In the genomic region with DNA sequence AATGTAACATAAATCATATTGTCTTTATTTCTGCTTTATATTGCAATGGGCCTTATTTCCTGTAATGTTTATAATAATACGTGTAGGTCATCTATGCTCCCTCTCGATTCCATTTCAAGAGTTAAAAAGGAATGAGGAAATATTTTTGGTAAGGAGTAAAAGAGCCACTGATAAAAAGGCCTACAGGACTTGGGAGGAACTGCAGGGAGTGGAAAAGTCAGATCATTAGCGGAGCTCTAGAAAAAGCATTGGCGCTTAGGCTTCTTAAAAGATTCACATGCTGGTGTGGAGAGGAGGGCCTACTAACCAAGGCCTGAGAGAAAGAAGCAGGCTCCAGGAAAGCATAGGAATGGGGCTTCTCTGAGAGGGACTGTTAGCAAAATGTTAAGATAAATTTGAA, we compare ENCODE assay signal across 21 cellular contexts.
DNase-seq lines count a peak whose midpoint lies in the region; ATAC-seq, FAIRE-seq and TF ChIP-seq lines count a peak whose summit lies in the region.
"Had no signal": no experiment of that assay in that cellular context is flagged by ENCODE, and none has a peak within 500 bp of the region (broad histone marks: within the 10 kb centered on the region; RNA-seq: fewer than 3 reads in every experiment).

No MANE protein-coding gene starts in this region.

- FAIRE-seq in K562 (lab: Jason Lieb, UNC) = no peak
- FAIRE-seq: bronchial epithelial cell, RCC 7860 had no signal

- H3K4me2 ChIP-seq in SK-N-SH = no peak overlapping the region
- H3K4me2 ChIP-seq in K562 (ENCODE audit: insufficient read depth, low read length) = no peak overlapping the region
- H3K4me2 ChIP-seq: BLaER1 had no signal

- BruUV-seq in K562 (replicated peaks; lab: Mats Ljungman, UMichigan) = no TSS peak

- WGBS in SK-N-SH (ENCODE audit: low lambda C conversion rate) = 59% methylated on average over 4 of the region's 4 CpGs
- WGBS in K562 (ENCODE audit: insufficient coverage, low coverage, missing lambda C conversion rate) = 28% methylated on average over 4 of the region's 4 CpGs

- CTCF ChIA-PET in SK-N-SH (lab: Yijun Ruan, JAX) = interaction anchor here (1.1 kb wide), 1 partner anchor 728 kb away, joined by 3 read pairs; no protein-coding TSS in a partner anchor
- CTCF ChIA-PET in K562 (lab: Yijun Ruan, JAX; ENCODE audit: low intra/inter-chr PET ratio) = no interaction called here

- intact Hi-C loops in K562 (cut with micrococcal nuclease) = no loop called here
- intact Hi-C loops in ascending aorta (cut with DNase I) = no loop called here

- TF ChIP-seq POLR2A in K562 (conservative IDR thresholded peaks at IDR 0.05) = no peak

- H3K9ac ChIP-seq in SK-N-SH (no peak overlapping the region), K562 (ENCODE audit: insufficient read depth in 1 of 2, low read depth in 2 of 2, low read length in 2 of 2) (no peak overlapping the region)
- H3K9ac ChIP-seq: BLaER1 had no signal

- no peak overlapping the region for H2AFZ ChIP-seq in SK-N-SH (ENCODE audit: low read depth)
- no peak overlapping the region for H2AFZ ChIP-seq in K562 (ENCODE audit: low read depth, low read length)

- H3F3A ChIP-seq in SK-N-SH (replicated peaks; ENCODE audit: insufficient read depth) = no peaks in the 10 kb centered on the region

- H3K9me2 ChIP-seq in SK-N-SH = no peaks in the 10 kb centered on the region

- H3K4me3 ChIP-seq in SK-N-SH (ENCODE audit: low read depth in 2 of 2, low read length in 1 of 2) (no peak overlapping the region), K562 (no peak overlapping the region), kidney epithelial cell (ENCODE audit: low read depth, low read length) (no peak overlapping the region), ascending aorta (no peak overlapping the region)
- H3K4me3 ChIP-seq: BLaER1 had no signal

- no peaks in the 10 kb centered on the region for H3K36me3 ChIP-seq in SK-N-SH (replicated peaks in 1 of 2; ENCODE audit: control insufficient read depth in 1 of 2, insufficient read depth in 2 of 2, low read length in 1 of 2)
- no peaks in the 10 kb centered on the region for H3K36me3 ChIP-seq in K562 (ENCODE audit: control insufficient read depth, insufficient read depth, low read length)
- H3K36me3 ChIP-seq in kidney epithelial cell (ENCODE audit: control insufficient read depth, insufficient read depth, low read length) = no peaks in the 10 kb centered on the region
- no peaks in the 10 kb centered on the region for H3K36me3 ChIP-seq in ascending aorta
- H3K36me3 ChIP-seq: BLaER1 had no signal

- H3K27ac ChIP-seq in SK-N-SH (ENCODE audit: low read depth in 2 of 2, low read length in 1 of 2) (no peak overlapping the region), K562 (ENCODE audit: extremely low read depth, low read depth, low read length) (no peak overlapping the region), ascending aorta (no peak overlapping the region)
- H3K27ac ChIP-seq: BLaER1 had no signal

- H4K20me1 ChIP-seq in SK-N-SH (ENCODE audit: insufficient read depth) (no peaks in the 10 kb centered on the region), K562 (replicated peaks; ENCODE audit: control insufficient read depth, insufficient read depth, low read length) (no peaks in the 10 kb centered on the region; the same call in 1 of the 2 replicates)
- H4K20me1 ChIP-seq: BLaER1 had no signal

- H3K9me1 ChIP-seq in K562 (ENCODE audit: control insufficient read depth, insufficient read depth, low read length) = no peaks in the 10 kb centered on the region

- in situ Hi-C loops in K562 (cut with MboI) = no loop called here

- no peak for TF ChIP-seq RAD21 in SK-N-SH (IDR thresholded peaks at IDR 0.05; ENCODE audit: low read length)
- no peak for TF ChIP-seq RAD21 in K562 (CRISPR knock-in tag; conservative IDR thresholded peaks at IDR 0.05 in 1 of 2, IDR thresholded peaks at IDR 0.05 in 1 of 2)

- H3K4me1 ChIP-seq in SK-N-SH (ENCODE audit: control insufficient read depth in 1 of 2, insufficient read depth in 2 of 2, low read depth in 1 of 2, low read length in 1 of 2) = no peaks in the 10 kb centered on the region
- H3K4me1 ChIP-seq in K562 (replicated peaks in 1 of 2; ENCODE audit: control insufficient read depth in 2 of 2, insufficient read depth in 2 of 2, low read length in 2 of 2) = no peaks in the 10 kb centered on the region
- H3K4me1 ChIP-seq in ascending aorta = no peaks in the 10 kb centered on the region
- H3K4me1 ChIP-seq: BLaER1 had no signal

- POLR2A ChIA-PET in SK-N-SH (lab: Yijun Ruan, JAX) = no interaction called here
- POLR2A ChIA-PET in K562 (lab: Yijun Ruan, JAX) = no interaction called here

- ATAC-seq in SK-N-SH treated with all-trans-retinoic acid at 6 μM for 48 hours = no peak
- peak; percentile 29; the same call in 1 of the 3 replicates for ATAC-seq in K562
- no peak for ATAC-seq in GM18511 (IDR thresholded peaks at IDR 0.05; ENCODE audit: unreplicated experiment)
- ATAC-seq: activated T-cell treated with anti-CD3 and anti-CD28 coated beads, Interleukin-2, amount 50 U/mL, for 4 hours; left cardiac atrium had no signal

- H3K27me3 ChIP-seq in SK-N-SH (ENCODE audit: insufficient read depth) = no peaks in the 10 kb centered on the region
- H3K27me3 ChIP-seq in K562 (ENCODE audit: control insufficient read depth in 2 of 2, insufficient read depth in 2 of 2, low read length in 2 of 2) = no peaks in the 10 kb centered on the region
- H3K27me3 ChIP-seq in kidney epithelial cell (ENCODE audit: control insufficient read depth, insufficient read depth, low read length) = no peaks in the 10 kb centered on the region
- no peaks in the 10 kb centered on the region for H3K27me3 ChIP-seq in ascending aorta
- H3K27me3 ChIP-seq: BLaER1 had no signal

- H3K9me3 ChIP-seq in SK-N-SH (no peaks in the 10 kb centered on the region), K562 (replicated peaks; ENCODE audit: control insufficient read depth, insufficient read depth, low read depth, low read length) (no peaks in the 10 kb centered on the region), ascending aorta (no peaks in the 10 kb centered on the region)
- H3K9me3 ChIP-seq: BLaER1 had no signal

- TF ChIP-seq CTCF in SK-N-SH (IDR thresholded peaks at IDR 0.05) (peak; percentile 17; the same call in 1 of the 2 replicates), K562 (IDR thresholded peaks at IDR 0.05 in 2 of 3, conservative IDR thresholded peaks at IDR 0.05 in 1 of 3; ENCODE audit: insufficient read depth in 2 of 3, low read depth in 1 of 3, low read length in 3 of 3) (no peak), kidney epithelial cell (IDR thresholded peaks at IDR 0.05; ENCODE audit: insufficient read depth, low read length, poor library complexity, severe bottlenecking) (peak; percentile 12), ascending aorta (IDR thresholded peaks at IDR 0.05) (no peak)

- no peak for DNase-seq in SK-N-SH
- DNase-seq in K562 (ENCODE audit: extremely low read depth in 1 of 4, low spot score in 3 of 4) = peak in 3 of 4 experiments; percentile 2 to 5 (median 3)
- DNase-seq in kidney epithelial cell (ENCODE audit: low read depth) = no peak
- no peak for DNase-seq in SIG-M5 treated with dmso at 0.1 percent for 504 hours (lab: John Stamatoyannopoulos, UW; ENCODE audit: unreplicated experiment)
- no peak for DNase-seq in ascending aorta (ENCODE audit: low spot score in 2 of 2)
- DNase-seq in NCI-H1436 (lab: John Stamatoyannopoulos, UW) = no peak
- DNase-seq: activated CD4-positive, alpha-beta T cell treated with anti-CD3 and anti-CD28 coated beads for 48 hours; activated T-cell treated with anti-CD3 and anti-CD28 coated beads, Interleukin-2, amount 50 U/mL, for 4 hours; left cardiac atrium; mesenchymal stem cell; NCI-H1105; NCI-H2081 treated with DMSO at 0.1 percent for 48 hours; NCI-H510A; retina; substantia nigra; T-helper 2 cell had no signal

- H3K79me2 ChIP-seq in SK-N-SH (ENCODE audit: insufficient read depth) (no peaks in the 10 kb centered on the region), K562 (ENCODE audit: control insufficient read depth, insufficient read depth, low read length) (no peaks in the 10 kb centered on the region)

- TF ChIP-seq EP300 in SK-N-SH (IDR thresholded peaks at IDR 0.05; ENCODE audit: borderline replicate concordance in 1 of 2, low read depth in 1 of 2, low read length in 1 of 2) (no peak), K562 (IDR thresholded peaks at IDR 0.05; ENCODE audit: low read length) (no peak)

TF ChIP-seq in SK-N-SH, 30 proteins besides CTCF, POLR2A, EP300 and RAD21 (continues in another document):
- TF ChIP-seq NRF1 (IDR thresholded peaks at IDR 0.05; ENCODE audit: low read depth, low read length) (no peak), MEF2A (IDR thresholded peaks at IDR 0.05; ENCODE audit: borderline replicate concordance, low read depth) (no peak)

TF ChIP-seq in SK-N-SH treated with all-trans-retinoic acid at 6 μM for 48 hours, 23 proteins besides CTCF, POLR2A, EP300 and RAD21 (continues in another document):
- no peak for TF ChIP-seq ZNF70 (CRISPR knock-in tag; IDR thresholded peaks at IDR 0.05)
- TF ChIP-seq, protein P1, sequence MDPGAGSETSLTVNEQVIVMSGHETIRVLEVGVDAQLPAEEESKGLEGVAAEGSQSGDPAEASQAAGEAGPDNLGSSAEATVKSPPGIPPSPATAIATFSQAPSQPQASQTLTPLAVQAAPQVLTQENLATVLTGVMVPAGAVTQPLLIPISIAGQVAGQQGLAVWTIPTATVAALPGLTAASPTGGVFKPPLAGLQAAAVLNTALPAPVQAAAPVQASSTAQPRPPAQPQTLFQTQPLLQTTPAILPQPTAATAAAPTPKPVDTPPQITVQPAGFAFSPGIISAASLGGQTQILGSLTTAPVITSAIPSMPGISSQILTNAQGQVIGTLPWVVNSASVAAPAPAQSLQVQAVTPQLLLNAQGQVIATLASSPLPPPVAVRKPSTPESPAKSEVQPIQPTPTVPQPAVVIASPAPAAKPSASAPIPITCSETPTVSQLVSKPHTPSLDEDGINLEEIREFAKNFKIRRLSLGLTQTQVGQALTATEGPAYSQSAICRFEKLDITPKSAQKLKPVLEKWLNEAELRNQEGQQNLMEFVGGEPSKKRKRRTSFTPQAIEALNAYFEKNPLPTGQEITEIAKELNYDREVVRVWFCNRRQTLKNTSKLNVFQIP (CRISPR knock-in tag; IDR thresholded peaks at IDR 0.05; ENCODE audit: borderline replicate concordance, low read depth) = no peak

TF ChIP-seq in K562, 482 proteins besides CTCF, POLR2A, EP300 and RAD21 (continues in another document):
- TF ChIP-seq FOXK2 (conservative IDR thresholded peaks at IDR 0.05 in 1 of 2, IDR thresholded peaks at IDR 0.05 in 1 of 2; ENCODE audit: low read depth in 2 of 2) (no peak), ATF1 (CRISPR knock-in tag; IDR thresholded peaks at IDR 0.05) (no peak), ATF1 (tag; IDR thresholded peaks at IDR 0.05) (no peak)

Comparison
In these comparisons a context has a peak if more than half of its experiments do, and no peak if none do; other contexts are left out.
1. DNase-seq: peak in K562 (3 of 4); none in SK-N-SH (single experiment), kidney epithelial cell (single experiment), SIG-M5 treated with dmso at 0.1 percent for 504 hours (single experiment), ascending aorta (0 of 2) and NCI-H1436 (single experiment).
2. CTCF ChIP-seq: peak in SK-N-SH (single experiment) and kidney epithelial cell (single experiment); none in K562 (0 of 3) and ascending aorta (0 of 3).